In genomic region chr2:186544255-186544675, GRCh38 we compare ENCODE assay signal across 9 cellular contexts. TPM values are rescaled to one million over a fixed set of nuclear protein-coding genes. Genes with fewer than 3 reads are reported as not detected.
DNase-seq lines count a peak whose midpoint lies in the region; ATAC-seq, FAIRE-seq and TF ChIP-seq lines count a peak whose summit lies in the region.
"Had no signal": no experiment of that assay in that cellular context is flagged by ENCODE, and none has a peak within 500 bp of the region (broad histone marks: within the 10 kb centered on the region; RNA-seq: fewer than 3 reads in every experiment).

No MANE protein-coding gene starts in this region.

- H3K9me3 ChIP-seq in sigmoid colon (no peaks in the 10 kb centered on the region), small intestine (ENCODE audit: control insufficient read depth, low read depth) (no peaks in the 10 kb centered on the region)

- H3K27me3 Mint-ChIP-seq in activated CD4-positive, alpha-beta memory T cell treated with anti-CD3 and anti-CD28 coated beads, Interleukin-2, amount 10 ng/mL, durations not matched to agents 7 days and 5 days: peaks cover 13% of the 10 kb centered on the region

- POLR2A ChIA-PET in activated CD4-positive, alpha-beta memory T cell treated with anti-CD3 and anti-CD28 coated beads, Interleukin-2, amount 10 ng/mL, durations not matched to agents 7 days and 5 days (lab: Charles Lee): no interaction called here

- H3K36me3 ChIP-seq in sigmoid colon (no peaks in the 10 kb centered on the region), small intestine (ENCODE audit: control insufficient read depth in 2 of 2, insufficient read depth in 2 of 2, low read length in 2 of 2) (no peaks in the 10 kb centered on the region)

- TF ChIP-seq CTCF in foreskin fibroblast (IDR thresholded peaks at IDR 0.05; ENCODE audit: low read depth, low read length) (no peak), sigmoid colon (IDR thresholded peaks at IDR 0.05) (no peak)

- H3K27ac ChIP-seq in sigmoid colon (peak overlapping the region; percentile 43 to 71 (median 69)), small intestine (ENCODE audit: low read depth in 1 of 2, low read length in 1 of 2) (peak overlapping the region in 1 of 2 donors; percentile 67)

- H3K4me1 Mint-ChIP-seq in activated CD4-positive, alpha-beta memory T cell treated with anti-CD3 and anti-CD28 coated beads, Interleukin-2, amount 10 ng/mL, durations not matched to agents 7 days and 5 days: no peaks in the 10 kb centered on the region

- no peak overlapping the region for H3K4me3 Mint-ChIP-seq in activated CD4-positive, alpha-beta memory T cell treated with anti-CD3 and anti-CD28 coated beads, Interleukin-2, amount 10 ng/mL, durations not matched to agents 7 days and 5 days

- TF ChIP-seq EP300 in sigmoid colon (IDR thresholded peaks at IDR 0.05): no peak

- H3K27me3 ChIP-seq in sigmoid colon (no peaks in the 10 kb centered on the region), small intestine (ENCODE audit: control insufficient read depth in 2 of 2, insufficient read depth in 2 of 2, low read length in 2 of 2) (no peaks in the 10 kb centered on the region)

- H3K27ac Mint-ChIP-seq in activated CD4-positive, alpha-beta memory T cell treated with anti-CD3 and anti-CD28 coated beads, Interleukin-2, amount 10 ng/mL, durations not matched to agents 7 days and 5 days: no peak overlapping the region

- H3K9me3 Mint-ChIP-seq in activated CD4-positive, alpha-beta memory T cell treated with anti-CD3 and anti-CD28 coated beads, Interleukin-2, amount 10 ng/mL, durations not matched to agents 7 days and 5 days: no peaks in the 10 kb centered on the region

- intact Hi-C loops in sigmoid colon (cut with DNase I): loop anchor here (5.0 kb wide), 1 partner anchor 48 kb away; the partner anchor contains the start of gene ITGAV

- peak; percentile 39 to 90 for DNase-seq in SW 1271 (lab: John Stamatoyannopoulos, UW)
- DNase-seq in foreskin fibroblast: peak; percentile 78 to 87
- DNase-seq in sigmoid colon: no peak
- no peak for DNase-seq in activated CD4-positive, alpha-beta memory T cell treated with anti-CD3 and anti-CD28 coated beads, Interleukin-2, amount 10 ng/mL, durations not matched to agents 7 days and 5 days
- no peak for DNase-seq in small intestine
- DNase-seq in NCI-H345 treated with DMSO at 0.1 percent for 48 hours (lab: John Stamatoyannopoulos, UW; ENCODE audit: unreplicated experiment): no peak
- DNase-seq in GOT3 (lab: John Stamatoyannopoulos, UW): no peak
- DNase-seq: NCI-H446 had no signal

- FAIRE-seq in small intestine (lab: Jason Lieb, UNC): no peak

- 59 to 79% methylated on average over 1 of the region's 1 CpG for WGBS in sigmoid colon, 2 donors
- 62 to 96% (median 79%) methylated on average over 1 of the region's 1 CpG for WGBS in small intestine, 3 donors

- no peak for TF ChIP-seq POLR2A in sigmoid colon (IDR thresholded peaks at IDR 0.05)

- CTCF ChIA-PET in activated CD4-positive, alpha-beta memory T cell treated with anti-CD3 and anti-CD28 coated beads, Interleukin-2, amount 10 ng/mL, durations not matched to agents 7 days and 5 days (lab: Charles Lee): no interaction called here

- H3K4me1 ChIP-seq in sigmoid colon: peaks cover 0 to 27% (median 26%) of the 10 kb centered on the region in 4 donors
- H3K4me1 ChIP-seq in small intestine (ENCODE audit: control insufficient read depth in 2 of 2, insufficient read depth in 1 of 2, low read depth in 1 of 2, low read length in 1 of 2): no peaks in the 10 kb centered on the region

- peak; percentile 56 for ATAC-seq in GM19463 (IDR thresholded peaks at IDR 0.05; ENCODE audit: unreplicated experiment)

- no peaks in the 10 kb centered on the region for H3K36me3 Mint-ChIP-seq in activated CD4-positive, alpha-beta memory T cell treated with anti-CD3 and anti-CD28 coated beads, Interleukin-2, amount 10 ng/mL, durations not matched to agents 7 days and 5 days (ENCODE audit: low read depth)

- H3K4me3 ChIP-seq in foreskin fibroblast (ENCODE audit: low read depth in 1 of 2, low read length in 2 of 2): peak overlapping the region in 1 of 2 donors; percentile 3
- H3K4me3 ChIP-seq in sigmoid colon: no peak overlapping the region
- H3K4me3 ChIP-seq in small intestine (ENCODE audit: low read depth in 1 of 2, low read length in 2 of 2): no peak overlapping the region

RNA-seq across cellular contexts. Expression of gene ITGAV, which starts 45.6 kb away (rescaled TPM):
- total RNA-seq in sigmoid colon: 100 to 1,000 TPM in 1 of 4 donors, 10 to 100 TPM in 3; 67.1 to 117 (median 70.3) TPM
- 10 to 100 TPM in 1 of 3 donors, 1 to 10 TPM in 2; 3.6 to 15.4 (median 6.9) TPM for polyA plus RNA-seq in sigmoid colon
- total RNA-seq in activated CD4-positive, alpha-beta memory T cell treated with anti-CD3 and anti-CD28 coated beads, Interleukin-2, amount 10 ng/mL, durations not matched to agents 7 days and 5 days: 10 to 100 TPM in 1 of 2 experiments, 1 to 10 TPM in 1; 9.8 to 10.2 TPM
- polyA plus RNA-seq in small intestine: 1 to 10 TPM; 4.0 to 9.6 (median 5.1) TPM

RNA-seq across cellular contexts. Expression of gene ZC3H15, which starts 58.2 kb away (rescaled TPM):
- 10 to 100 TPM; 60.3 to 76.7 (median 62.0) TPM for total RNA-seq in sigmoid colon
- polyA plus RNA-seq in sigmoid colon: 10 to 100 TPM; 51.1 to 77.9 (median 54.1) TPM
- total RNA-seq in activated CD4-positive, alpha-beta memory T cell treated with anti-CD3 and anti-CD28 coated beads, Interleukin-2, amount 10 ng/mL, durations not matched to agents 7 days and 5 days: 10 to 100 TPM; 63.3 to 67.5 TPM
- 100 to 1,000 TPM in 1 of 3 donors, 10 to 100 TPM in 2; 60.0 to 101 (median 61.1) TPM for polyA plus RNA-seq in small intestine

Comparison
In these comparisons a context has a peak if more than half of its experiments do, and no peak if none do; other contexts are left out.
1. DNase-seq: peak in SW 1271 (2 of 2) and foreskin fibroblast (2 of 2); none in sigmoid colon (single experiment), activated CD4-positive, alpha-beta memory T cell treated with anti-CD3 and anti-CD28 coated beads, Interleukin-2, amount 10 ng/mL, durations not matched to agents 7 days and 5 days (single experiment), small intestine (single experiment), NCI-H345 treated with DMSO at 0.1 percent for 48 hours (single experiment) and GOT3 (single experiment).
2. RNA of gene ITGAV, which starts 45.6 kb away (total RNA-seq): 67.1 to 117 TPM in sigmoid colon; 9.8 to 10.2 TPM in activated CD4-positive, alpha-beta memory T cell treated with anti-CD3 and anti-CD28 coated beads, Interleukin-2, amount 10 ng/mL, durations not matched to agents 7 days and 5 days; every median in the first group is over 4 times any median in the second.